ENCODE assay signal across 18 cellular contexts in the genomic region with DNA sequence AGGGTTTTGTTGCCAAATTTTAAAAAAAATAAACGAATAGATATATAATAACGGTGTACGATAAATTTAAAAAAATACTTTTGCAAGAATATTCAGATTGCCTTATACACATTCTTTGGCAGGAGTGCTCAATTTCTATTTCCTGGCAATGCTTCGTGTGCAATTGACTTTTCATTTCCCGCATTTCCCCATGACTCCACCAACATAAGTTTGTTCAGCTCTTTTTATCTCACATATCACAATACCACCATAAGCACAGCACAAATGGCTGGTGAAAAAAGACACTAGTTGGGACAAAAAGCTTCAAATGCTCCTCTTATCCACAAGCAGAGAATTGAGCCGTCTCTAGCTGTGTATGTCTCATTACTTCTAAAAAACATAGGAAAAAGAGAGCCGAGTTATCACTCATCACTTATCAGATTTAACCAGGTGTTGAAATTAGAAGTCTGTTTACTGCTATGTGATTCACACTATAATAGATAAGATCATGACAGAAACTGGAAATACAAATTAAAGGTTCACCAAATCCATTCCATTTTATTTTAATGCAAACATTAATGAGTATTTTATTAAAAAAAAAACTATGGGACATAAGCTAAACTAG. TPM values are rescaled to one million over a fixed set of nuclear protein-coding genes. Genes with fewer than 3 reads are reported as not detected.
DNase-seq lines count a peak whose midpoint lies in the region; ATAC-seq and FAIRE-seq lines count a peak whose summit lies in the region.
"Had no signal": no experiment of that assay in that cellular context is flagged by ENCODE, and none has a peak within 500 bp of the region (broad histone marks: within the 10 kb centered on the region; RNA-seq: fewer than 3 reads in every experiment).

No MANE protein-coding gene starts in this region.

- peaks cover 61% of the 10 kb centered on the region for H3K4me1 ChIP-seq in CD4-positive, CD25-positive, alpha-beta regulatory T cell (ENCODE audit: control insufficient read depth, insufficient read depth, low read length, poor library complexity, severe bottlenecking)
- H3K4me1 ChIP-seq: prostate gland, thyroid gland had no signal

- no peaks in the 10 kb centered on the region for H3K36me3 ChIP-seq in CD4-positive, CD25-positive, alpha-beta regulatory T cell (ENCODE audit: control insufficient read depth, insufficient read depth, low read length)
- H3K36me3 ChIP-seq: prostate gland, SJCRH30, thyroid gland had no signal

- no peaks in the 10 kb centered on the region for H3K27me3 ChIP-seq in CD4-positive, CD25-positive, alpha-beta regulatory T cell (ENCODE audit: control insufficient read depth, insufficient read depth, low read length)
- H3K27me3 ChIP-seq: body of pancreas, dorsolateral prefrontal cortex, SJCRH30, thyroid gland had no signal

- H3K9me3 ChIP-seq in CD4-positive, CD25-positive, alpha-beta regulatory T cell (ENCODE audit: control insufficient read depth in 2 of 2, low read length in 2 of 2), result no peaks in the 10 kb centered on the region
- H3K9me3 ChIP-seq: body of pancreas, prostate gland, SJCRH30, thyroid gland had no signal

- H3K27me3 Mint-ChIP-seq in CD4-positive, CD25-positive, alpha-beta regulatory T cell, result no peaks in the 10 kb centered on the region
- no peaks in the 10 kb centered on the region for H3K27me3 Mint-ChIP-seq in activated T-helper 17 cell treated with anti-CD3 and anti-CD28 coated beads, Interleukin-2, amount 50 U/mL, for 72 hours
- H3K27me3 Mint-ChIP-seq: naive thymus-derived CD4-positive, alpha-beta T cell had no signal

- ATAC-seq in CD4-positive, CD25-positive, alpha-beta regulatory T cell (ENCODE audit: low read depth in 2 of 2), result no peak
- peak; percentile 18 for ATAC-seq in activated T-helper 17 cell treated with anti-CD3 and anti-CD28 coated beads, Interleukin-2, amount 50 U/mL, for 72 hours (replicated peaks)
- no peak for ATAC-seq in HG02798 (IDR thresholded peaks at IDR 0.05; ENCODE audit: poor library complexity, unreplicated experiment)
- no peak for ATAC-seq in HG03139 (IDR thresholded peaks at IDR 0.05; ENCODE audit: unreplicated experiment)
- ATAC-seq: body of pancreas had no signal

- peak; percentile 84 for FAIRE-seq in GM19239 (lab: Jason Lieb, UNC)

- H3K27ac ChIP-seq in CD4-positive, CD25-positive, alpha-beta regulatory T cell (ENCODE audit: insufficient read depth, low read length, poor library complexity, severe bottlenecking), result peak overlapping the region; percentile 47
- H3K27ac ChIP-seq: prostate gland, SJCRH30, thyroid gland had no signal

- peak overlapping the region in 2 of 3 donors; percentile 75 to 80 for H3K27ac Mint-ChIP-seq in CD4-positive, CD25-positive, alpha-beta regulatory T cell
- peak overlapping the region; percentile 46 for H3K27ac Mint-ChIP-seq in activated T-helper 17 cell treated with anti-CD3 and anti-CD28 coated beads, Interleukin-2, amount 50 U/mL, for 72 hours

- no peaks in the 10 kb centered on the region for H3K9me3 Mint-ChIP-seq in CD4-positive, CD25-positive, alpha-beta regulatory T cell
- no peaks in the 10 kb centered on the region for H3K9me3 Mint-ChIP-seq in activated T-helper 17 cell treated with anti-CD3 and anti-CD28 coated beads, Interleukin-2, amount 50 U/mL, for 72 hours
- H3K9me3 Mint-ChIP-seq: naive thymus-derived CD4-positive, alpha-beta T cell had no signal

- DNase-seq in CD4-positive, CD25-positive, alpha-beta regulatory T cell, result no peak
- DNase-seq in GM19239 (ENCODE audit: insufficient read length, low spot score) (no peak), iris pigment epithelial cell (ENCODE audit: low read depth) (peak; percentile 63), UCSD-AML1 (lab: John Stamatoyannopoulos, UW; ENCODE audit: unreplicated experiment) (no peak)
- DNase-seq: activated naive CD4-positive, alpha-beta T cell; body of pancreas; dorsolateral prefrontal cortex; mammary epithelial cell; naive thymus-derived CD4-positive, alpha-beta T cell; NCI-H2029; NCI-H524; SJCRH30 had no signal

- peak overlapping the region; percentile 60 for H3K4me3 ChIP-seq in CD4-positive, CD25-positive, alpha-beta regulatory T cell (ENCODE audit: low read depth, low read length)
- H3K4me3 ChIP-seq: body of pancreas, dorsolateral prefrontal cortex, prostate gland, SJCRH30, thyroid gland had no signal

- peak overlapping the region in 3 of 4 donors; percentile 21 to 81 (median 56) for H3K4me3 Mint-ChIP-seq in CD4-positive, CD25-positive, alpha-beta regulatory T cell
- peak overlapping the region; percentile 46 for H3K4me3 Mint-ChIP-seq in activated T-helper 17 cell treated with anti-CD3 and anti-CD28 coated beads, Interleukin-2, amount 50 U/mL, for 72 hours

- H3K36me3 Mint-ChIP-seq in CD4-positive, CD25-positive, alpha-beta regulatory T cell, result no peaks in the 10 kb centered on the region
- no peaks in the 10 kb centered on the region for H3K36me3 Mint-ChIP-seq in activated T-helper 17 cell treated with anti-CD3 and anti-CD28 coated beads, Interleukin-2, amount 50 U/mL, for 72 hours (ENCODE audit: low read depth)
- H3K36me3 Mint-ChIP-seq: naive thymus-derived CD4-positive, alpha-beta T cell had no signal

- H3K4me1 Mint-ChIP-seq in CD4-positive, CD25-positive, alpha-beta regulatory T cell, result peaks cover 45 to 75% (median 62%) of the 10 kb centered on the region in 4 donors
- H3K4me1 Mint-ChIP-seq in activated T-helper 17 cell treated with anti-CD3 and anti-CD28 coated beads, Interleukin-2, amount 50 U/mL, for 72 hours, result peaks cover 32% of the 10 kb centered on the region

RNA-seq across cellular contexts. Expression of gene RGS1, which starts 28.9 kb away (rescaled TPM):
- total RNA-seq in CD4-positive, CD25-positive, alpha-beta regulatory T cell, result 2,600 TPM
- polyA plus RNA-seq in CD4-positive, CD25-positive, alpha-beta regulatory T cell, result 100 to 1,000 TPM; 118 to 294 (median 158) TPM
- 100 to 1,000 TPM in 1 of 2 donors, 10 to 100 TPM in 1; 64.7 to 151 TPM for total RNA-seq in activated T-helper 17 cell treated with anti-CD3 and anti-CD28 coated beads, Interleukin-2, amount 50 U/mL, for 72 hours
- total RNA-seq: mammary epithelial cell, SJCRH30 had no signal
- polyA plus RNA-seq: BJ, mammary epithelial cell had no signal

Comparison
In these comparisons a context has a peak if more than half of its experiments do, and no peak if none do; other contexts are left out.
1. RNA of gene RGS1, which starts 28.9 kb away (total RNA-seq): 2,600 TPM in CD4-positive, CD25-positive, alpha-beta regulatory T cell (single experiment); 64.7 to 151 TPM in activated T-helper 17 cell treated with anti-CD3 and anti-CD28 coated beads, Interleukin-2, amount 50 U/mL, for 72 hours; every median in the first group is over 10 times any median in the second.